Comparison of ENCODE assay signal across 1 cellular context in genomic region chrX:11367609-11368430, GRCh38.
A peak's percentile ranks its signal among the peaks of the same experiment; 100 is the strongest.
TF ChIP-seq lines count a peak whose summit lies in the region.

No MANE protein-coding gene starts in this region.

TF ChIP-seq in K562, 482 proteins besides CTCF, POLR2A, EP300 and RAD21 (continued from another document and continues in another):
- no peak for TF ChIP-seq CHD7 (IDR thresholded peaks at IDR 0.05; ENCODE audit: low read depth, low read length)
- TF ChIP-seq NR0B1 (IDR thresholded peaks at IDR 0.05; ENCODE audit: partially characterized antibody): no peak
- TF ChIP-seq MAFF (IDR thresholded peaks at IDR 0.05; ENCODE audit: low read length): no peak
- no peak for TF ChIP-seq JUNB (CRISPR knock-in tag; conservative IDR thresholded peaks at IDR 0.05)
- no peak for TF ChIP-seq BRF2 (IDR thresholded peaks at IDR 0.05; ENCODE audit: borderline replicate concordance, insufficient read depth, insufficient read length)
- no peak for TF ChIP-seq KDM4B (IDR thresholded peaks at IDR 0.05; ENCODE audit: borderline replicate concordance in 2 of 2, low read depth in 1 of 2)
- no peak for TF ChIP-seq XRCC4 (IDR thresholded peaks at IDR 0.05; ENCODE audit: extremely low read depth, insufficient read depth, insufficient read length)
- peak; percentile 90 for TF ChIP-seq MTA2 (IDR thresholded peaks at IDR 0.05; ENCODE audit: low read depth)
- no peak for TF ChIP-seq TSC22D4 (tag; IDR thresholded peaks at IDR 0.05)
- TF ChIP-seq CUX1 (CRISPR knock-in tag; IDR thresholded peaks at IDR 0.05): no peak
- TF ChIP-seq POLR2B (IDR thresholded peaks at IDR 0.05; ENCODE audit: low read depth, partially characterized antibody): peak; percentile 42
- peak; percentile 28; the same call in 1 of the 2 replicates for TF ChIP-seq SPI1 (IDR thresholded peaks at IDR 0.05; ENCODE audit: borderline replicate concordance, low read depth, low read length)
- TF ChIP-seq ZNF76 (CRISPR knock-in tag; IDR thresholded peaks at IDR 0.05; ENCODE audit: borderline replicate concordance): no peak
- TF ChIP-seq RAD51 (IDR thresholded peaks at IDR 0.05; ENCODE audit: borderline replicate concordance, low read depth): no peak
- 0 out of 2 replicates have a peak, but pooled peaks have one; percentile 46 for TF ChIP-seq NR2C2 (CRISPR knock-in tag; IDR thresholded peaks at IDR 0.05)
- TF ChIP-seq NR2C2 (tag; IDR thresholded peaks at IDR 0.05): peak; percentile 85
- TF ChIP-seq GATA2 (CRISPR knock-in tag; IDR thresholded peaks at IDR 0.05): peak; percentile 77
- no peak for TF ChIP-seq BDP1 (IDR thresholded peaks at IDR 0.05; ENCODE audit: insufficient read depth, insufficient read length)
- no peak for TF ChIP-seq NFYB (IDR thresholded peaks at IDR 0.05; ENCODE audit: extremely low read depth, insufficient read length)
- TF ChIP-seq TRIM24 (IDR thresholded peaks at IDR 0.05): peak; percentile 79 to 88
- TF ChIP-seq ZMIZ1 (IDR thresholded peaks at IDR 0.05; ENCODE audit: low read depth in 2 of 2, low read length in 2 of 2): peak in 1 of 2 experiments; percentile 93; a peak in 2 of 4 replicates
- no peak for TF ChIP-seq SFPQ (IDR thresholded peaks at IDR 0.05; ENCODE audit: low read depth, low read length)
- TF ChIP-seq FOXM1 (IDR thresholded peaks at IDR 0.05; ENCODE audit: low read depth): peak; percentile 82
- TF ChIP-seq FOXM1 (CRISPR knock-in tag; IDR thresholded peaks at IDR 0.05; ENCODE audit: low read depth): no peak
- peak; percentile 94 for TF ChIP-seq SMARCA4 (IDR thresholded peaks at IDR 0.05)
- no peak for TF ChIP-seq POU5F1 (IDR thresholded peaks at IDR 0.05; ENCODE audit: borderline replicate concordance, low read depth, low read length, partially characterized antibody)
- no peak for TF ChIP-seq FOXO4 (CRISPR knock-in tag; IDR thresholded peaks at IDR 0.05)
- TF ChIP-seq PPARD (CRISPR knock-in tag; IDR thresholded peaks at IDR 0.05): no peak
- TF ChIP-seq RBM25 (IDR thresholded peaks at IDR 0.05; ENCODE audit: low read depth, low read length, severe bottlenecking): no peak
